25 cellular contexts compared by ENCODE assay signal in genomic region chr5:78243091-78243490, GRCh38.
"Had no signal": no experiment of that assay in that cellular context is flagged by ENCODE, and none has a peak within 500 bp of the region (broad histone marks: within the 10 kb centered on the region; RNA-seq: fewer than 3 reads in every experiment).

No MANE protein-coding gene starts in this region.

- H3K9me3 Mint-ChIP-seq: activated B cell treated with CpG ODN at 0.5 μM for 24 hours; activated CD4-positive, alpha-beta T cell treated with anti-CD3 and anti-CD28 coated beads, Interleukin-2, amount 10 ng/mL, durations not matched to agents 24 days and 14 days; activated naive CD4-positive, alpha-beta T cell treated with anti-CD3 and anti-CD28 coated beads, Interleukin-2, amount 50 U/mL, for 24 hours; central memory CD8-positive, alpha-beta T cell had no signal

- H3K4me3 Mint-ChIP-seq: activated B cell treated with CpG ODN at 0.5 μM for 24 hours; activated CD4-positive, alpha-beta T cell treated with anti-CD3 and anti-CD28 coated beads, Interleukin-2, amount 10 ng/mL, durations not matched to agents 24 days and 14 days; activated CD8-positive, alpha-beta memory T cell treated with anti-CD3 and anti-CD28 coated beads, Interleukin-2, amount 10 ng/mL, durations not matched to agents 7 days and 5 days; activated naive CD4-positive, alpha-beta T cell treated with anti-CD3 and anti-CD28 coated beads, Interleukin-2, amount 50 U/mL, for 24 hours; central memory CD8-positive, alpha-beta T cell had no signal

- H3K27ac Mint-ChIP-seq: activated B cell treated with CpG ODN at 0.5 μM for 24 hours; activated CD4-positive, alpha-beta T cell treated with anti-CD3 and anti-CD28 coated beads, Interleukin-2, amount 10 ng/mL, durations not matched to agents 24 days and 14 days; activated CD8-positive, alpha-beta memory T cell treated with anti-CD3 and anti-CD28 coated beads, Interleukin-2, amount 10 ng/mL, durations not matched to agents 7 days and 5 days had no signal

- H3K9me3 ChIP-seq: body of pancreas, SJSA1 had no signal

- H3K27ac ChIP-seq: body of pancreas, KMS-11, SJSA1 had no signal

- H3K9ac ChIP-seq: KMS-11 had no signal

- H3K4me1 Mint-ChIP-seq: activated B cell treated with CpG ODN at 0.5 μM for 24 hours; activated CD4-positive, alpha-beta T cell treated with anti-CD3 and anti-CD28 coated beads, Interleukin-2, amount 10 ng/mL, durations not matched to agents 24 days and 14 days; activated CD8-positive, alpha-beta memory T cell treated with anti-CD3 and anti-CD28 coated beads, Interleukin-2, amount 10 ng/mL, durations not matched to agents 7 days and 5 days had no signal

- H3K4me1 ChIP-seq: body of pancreas had no signal

- H3K27me3 Mint-ChIP-seq: activated B cell treated with CpG ODN at 0.5 μM for 24 hours; activated CD4-positive, alpha-beta T cell treated with anti-CD3 and anti-CD28 coated beads, Interleukin-2, amount 10 ng/mL, durations not matched to agents 24 days and 14 days; activated CD8-positive, alpha-beta memory T cell treated with anti-CD3 and anti-CD28 coated beads, Interleukin-2, amount 10 ng/mL, durations not matched to agents 7 days and 5 days; activated naive CD4-positive, alpha-beta T cell treated with anti-CD3 and anti-CD28 coated beads, Interleukin-2, amount 50 U/mL, for 24 hours; central memory CD8-positive, alpha-beta T cell had no signal

- H3K27me3 ChIP-seq: body of pancreas, SJSA1 had no signal

- H3K4me2 ChIP-seq: KMS-11 had no signal

- DNase-seq: activated B cell treated with CpG ODN at 0.5 μM for 24 hours; activated CD4-positive, alpha-beta T cell treated with anti-CD3 and anti-CD28 coated beads for 1 hour; activated CD4-positive, alpha-beta T cell treated with anti-CD3 and anti-CD28 coated beads, Interleukin-2, amount 10 ng/mL, durations not matched to agents 24 days and 14 days; activated CD4-positive, alpha-beta T cell treated with anti-CD3 and anti-CD28 coated beads, Interleukin-2, amount 50 U/mL, for 48 hours; activated CD8-positive, alpha-beta memory T cell treated with anti-CD3 and anti-CD28 coated beads, Interleukin-2, amount 10 ng/mL, durations not matched to agents 7 days and 5 days; activated naive CD4-positive, alpha-beta T cell; activated T-cell treated with anti-CD3 and anti-CD28 coated beads, Interleukin-2, amount 50 U/mL, for 48 hours; aorta; body of pancreas; NCI-H1105; NCI-H1436; NCI-H1694 treated with DMSO at 0.1 percent for 48 hours; NCI-H2029 treated with DMSO at 0.1 percent for 48 hours; NCI-H345; NCI-H510A; NCI-H526 treated with DMSO at 0.1 percent for 48 hours; NCI-H82; OCI-M1; SHP77; T-helper 2 cell; T1000 had no signal

- H3K4me3 ChIP-seq: body of pancreas, SJSA1 had no signal

- ATAC-seq: activated CD8-positive, alpha-beta memory T cell treated with anti-CD3 and anti-CD28 coated beads, Interleukin-2, amount 10 ng/mL, durations not matched to agents 7 days and 5 days; body of pancreas had no signal
